8 cellular contexts compared by ENCODE assay signal in genomic region chr6:169751242-169752073, GRCh38. TPM values are rescaled to one million over a fixed set of nuclear protein-coding genes. Genes with fewer than 3 reads are reported as not detected.
A peak's percentile ranks its signal among the peaks of the same experiment; 100 is the strongest.
DNase-seq lines count a peak whose midpoint lies in the region; TF ChIP-seq lines count a peak whose summit lies in the region.

Gene DYNLT2 (minus strand): TSS chr6:169751572. CDS start chr6:169751458, 114 bp downstream.
Gene ERMARD (plus strand): TSS chr6:169751622. CDS start chr6:169751658, 36 bp downstream.

- POLR2A ChIA-PET in RWPE1 (lab: Yijun Ruan, JAX; ENCODE audit: low non-redundant PET), result interaction anchor here (0.5 to 0.7 kb wide), 2 partner anchors 21 to 42 kb away, joined by 3 read pairs; no protein-coding TSS in a partner anchor

- H3K4me1 Mint-ChIP-seq in nephron progenitor cell, result peaks cover 58% of the 10 kb centered on the region
- peaks cover 27% of the 10 kb centered on the region for H3K4me1 Mint-ChIP-seq in stimulated activated naive CD8-positive, alpha-beta T cell treated with anti-CD3 and anti-CD28 coated beads, Interleukin-15, Interleukin-2, amounts not matched to agents 100 ng/mL and 50 ng/mL, for 24 hours (ENCODE audit: low read depth)

- H3K27me3 Mint-ChIP-seq in nephron progenitor cell (ENCODE audit: low read depth, poor library complexity), result no peaks in the 10 kb centered on the region
- H3K27me3 Mint-ChIP-seq in stimulated activated naive CD8-positive, alpha-beta T cell treated with anti-CD3 and anti-CD28 coated beads, Interleukin-15, Interleukin-2, amounts not matched to agents 100 ng/mL and 50 ng/mL, for 24 hours, result no peaks in the 10 kb centered on the region

- peaks cover 12% of the 10 kb centered on the region for H3K9me3 Mint-ChIP-seq in nephron progenitor cell
- H3K9me3 Mint-ChIP-seq in stimulated activated naive CD8-positive, alpha-beta T cell treated with anti-CD3 and anti-CD28 coated beads, Interleukin-15, Interleukin-2, amounts not matched to agents 100 ng/mL and 50 ng/mL, for 24 hours, result peaks cover 1% of the 10 kb centered on the region

- no peaks in the 10 kb centered on the region for H3K27me3 ChIP-seq in H7 (ENCODE audit: control insufficient read depth, insufficient read depth, low read length)

- H3K36me3 Mint-ChIP-seq in nephron progenitor cell (ENCODE audit: low read depth), result peaks cover 21% of the 10 kb centered on the region
- H3K36me3 Mint-ChIP-seq in stimulated activated naive CD8-positive, alpha-beta T cell treated with anti-CD3 and anti-CD28 coated beads, Interleukin-15, Interleukin-2, amounts not matched to agents 100 ng/mL and 50 ng/mL, for 24 hours (ENCODE audit: low read depth), result peaks cover 40% of the 10 kb centered on the region

- peak within 1 kb of the TSS; percentile 93 for H3K4me3 ChIP-seq in H7 (ENCODE audit: insufficient read depth, low read depth, low read length)

- H3K36me3 ChIP-seq in ES-I3 (ENCODE audit: insufficient read depth, low read length) (no peaks in the 10 kb centered on the region), H7 (replicated peaks; ENCODE audit: control insufficient read depth, insufficient read depth, low read length) (no peaks in the 10 kb centered on the region)

- peaks cover 16% of the 10 kb centered on the region for H3K4me1 ChIP-seq in ES-I3 (ENCODE audit: insufficient read depth, low read length)

- H3K9me3 ChIP-seq in ES-I3 (ENCODE audit: control insufficient read depth, insufficient read depth, low read length), result no peaks in the 10 kb centered on the region

- DNase-seq in H7 (peak; percentile 95), LoVo (ENCODE audit: low spot score) (peak; percentile 92), RWPE1 (ENCODE audit: low spot score) (peak; percentile 91), fibroblast of the conjunctiva (ENCODE audit: low read depth) (peak; percentile 79), nephron progenitor cell (peak; percentile 94)
- peak; percentile 87 for DNase-seq in activated effector memory CD4-positive, alpha-beta T cell treated with Interleukin-2 at 50 U/mL for 16 hours

- H3K27ac Mint-ChIP-seq in nephron progenitor cell, result peak within 1 kb of the TSS; percentile 100
- peak within 1 kb of the TSS; percentile 99 for H3K27ac Mint-ChIP-seq in stimulated activated naive CD8-positive, alpha-beta T cell treated with anti-CD3 and anti-CD28 coated beads, Interleukin-15, Interleukin-2, amounts not matched to agents 100 ng/mL and 50 ng/mL, for 24 hours

- peak within 1 kb of the TSS; percentile 91 for H3K27ac ChIP-seq in RWPE1

- H3K4me3 Mint-ChIP-seq in nephron progenitor cell, result peak within 1 kb of the TSS; percentile 100
- peak within 1 kb of the TSS; percentile 96 for H3K4me3 Mint-ChIP-seq in stimulated activated naive CD8-positive, alpha-beta T cell treated with anti-CD3 and anti-CD28 coated beads, Interleukin-15, Interleukin-2, amounts not matched to agents 100 ng/mL and 50 ng/mL, for 24 hours

- CTCF ChIA-PET in RWPE1 (lab: Yijun Ruan, JAX), result interaction anchor here (0.5 kb wide), 1 partner anchor 275 kb away, joined by 3 read pairs; no protein-coding TSS in a partner anchor

- TF ChIP-seq CTCF in RWPE1 (conservative IDR thresholded peaks at IDR 0.05; ENCODE audit: low read depth), result peak; percentile 16; the same call in 1 of the 2 replicates
- no peak for TF ChIP-seq CTCF in nephron progenitor cell (IDR thresholded peaks at IDR 0.05)

- peak within 1 kb of the TSS; percentile 98 for H3K9ac ChIP-seq in ES-I3 (ENCODE audit: low read depth, low read length)

RNA-seq across cellular contexts. Expression of gene DYNLT2, which starts in this region (rescaled TPM):
- total RNA-seq in H7 (2014; rRNA removed; shearing (Covaris generic)), result 1.3 and 1.7 TPM in 2 replicates

RNA-seq across cellular contexts. Expression of gene ERMARD, which starts in this region (rescaled TPM):
- total RNA-seq in H7 (2014; rRNA removed; shearing (Covaris generic)), result 13.4 and 22.9 TPM in 2 replicates

Comparison
In these comparisons a context has a peak if more than half of its experiments do, and no peak if none do; other contexts are left out.
1. Peak in every context shown above with its lines: DNase-seq, H3K4me3 ChIP-seq and H3K27ac ChIP-seq.